Comparison of ENCODE assay signal across 7 cellular contexts in genomic region chr3:99499235-99499798, GRCh38.
DNase-seq lines count a peak whose midpoint lies in the region; ATAC-seq and TF ChIP-seq lines count a peak whose summit lies in the region.

No MANE protein-coding gene starts in this region.

- TF ChIP-seq CTCF in GM06990 (IDR thresholded peaks at IDR 0.05; ENCODE audit: insufficient read depth, low read length, poor library complexity, severe bottlenecking) (peak; percentile 84), GM23338 (conservative IDR thresholded peaks at IDR 0.05; ENCODE audit: low read depth in 2 of 2) (peak; percentile 80 to 87), colonic mucosa (IDR thresholded peaks at IDR 0.05) (peak; percentile 68)

- H3K27me3 ChIP-seq in GM06990 (replicated peaks; ENCODE audit: control insufficient read depth, insufficient read depth, low read length): no peaks in the 10 kb centered on the region
- no peaks in the 10 kb centered on the region for H3K27me3 ChIP-seq in GM23338 (ENCODE audit: insufficient read depth)
- H3K27me3 ChIP-seq in colonic mucosa: no peaks in the 10 kb centered on the region

- H3K4me1 ChIP-seq in GM23338 (ENCODE audit: insufficient read depth) (no peaks in the 10 kb centered on the region), colonic mucosa (no peaks in the 10 kb centered on the region)

- peak; percentile 92 for ATAC-seq in GM23338

- H3K36me3 ChIP-seq in GM06990 (ENCODE audit: control insufficient read depth, insufficient read depth, low read length) (no peaks in the 10 kb centered on the region), GM23338 (ENCODE audit: insufficient read depth) (no peaks in the 10 kb centered on the region), colonic mucosa (no peaks in the 10 kb centered on the region)

- no peak for DNase-seq in GM06990 (ENCODE audit: extremely low read depth, insufficient read length)
- peak; percentile 71 for DNase-seq in GM23338 (ENCODE audit: low spot score)
- DNase-seq in MV-4-11 (lab: John Stamatoyannopoulos, UW): peak; percentile 56
- peak; percentile 24 for DNase-seq in colonic mucosa
- peak; percentile 48 for DNase-seq in medulla oblongata (ENCODE audit: extremely low spot score)
- no peak for DNase-seq in cerebellum (ENCODE audit: low spot score)
- DNase-seq in mucosa of gallbladder (ENCODE audit: low spot score): no peak

- no peaks in the 10 kb centered on the region; the same call in 1 of the 2 replicates for H3K9me2 ChIP-seq in GM23338 (ENCODE audit: insufficient read depth)

- H3K4me3 ChIP-seq in GM06990 (replicated peaks; ENCODE audit: low read depth, low read length) (no peak overlapping the region), GM23338 (no peak overlapping the region), colonic mucosa (no peak overlapping the region)

- intact Hi-C loops in colonic mucosa (cut with DNase I): no loop called here

- no peaks in the 10 kb centered on the region for H3K9me3 Mint-ChIP-seq in GM23338

- no peak overlapping the region for H3K4me3 Mint-ChIP-seq in GM23338

- no peaks in the 10 kb centered on the region for H3K36me3 Mint-ChIP-seq in GM23338 (ENCODE audit: low read depth)

- H3K4me2 ChIP-seq in GM23338: no peak overlapping the region

- H3K79me2 ChIP-seq in GM23338 (replicated peaks; ENCODE audit: insufficient read depth): no peaks in the 10 kb centered on the region

- no peak overlapping the region for H3K27ac Mint-ChIP-seq in GM23338

- no peaks in the 10 kb centered on the region for H3K9me3 ChIP-seq in colonic mucosa

- no peaks in the 10 kb centered on the region for H3K4me1 Mint-ChIP-seq in GM23338

- H3K27ac ChIP-seq in GM23338 (ENCODE audit: low read depth) (no peak overlapping the region), colonic mucosa (no peak overlapping the region)

- no peaks in the 10 kb centered on the region for H3K27me3 Mint-ChIP-seq in GM23338 (ENCODE audit: insufficient read depth, low read depth, poor library complexity)

- peak overlapping the region; percentile 94 for H2AFZ ChIP-seq in GM23338

- no peaks in the 10 kb centered on the region; the same call in 1 of the 2 replicates for H4K20me1 ChIP-seq in GM23338 (replicated peaks; ENCODE audit: insufficient read depth)

- H3F3A ChIP-seq in GM23338 (replicated peaks; ENCODE audit: low read depth): no peaks in the 10 kb centered on the region

- H3K9ac ChIP-seq in colonic mucosa (ENCODE audit: low read depth in 2 of 2, low read length in 2 of 2): no peak overlapping the region

TF ChIP-seq in GM23338, 12 proteins besides CTCF, POLR2A, EP300 and RAD21 (continues in another document):
- TF ChIP-seq STAT1 (IDR thresholded peaks at IDR 0.05; ENCODE audit: unreplicated experiment) (no peak), REST (IDR thresholded peaks at IDR 0.05; ENCODE audit: unreplicated experiment) (no peak), EZH2phosphoT487 (IDR thresholded peaks at IDR 0.05; ENCODE audit: unreplicated experiment) (no peak), JUNB (IDR thresholded peaks at IDR 0.05; ENCODE audit: unreplicated experiment) (no peak), NANOG (IDR thresholded peaks at IDR 0.05; ENCODE audit: borderline replicate concordance) (no peak), ZNF114 (CRISPR knock-in tag; IDR thresholded peaks at IDR 0.05) (no peak), CREB1 (CRISPR knock-in tag; IDR thresholded peaks at IDR 0.05; ENCODE audit: low read depth) (no peak), ZNF462 (CRISPR knock-in tag; IDR thresholded peaks at IDR 0.05) (no peak), EZH2 (IDR thresholded peaks at IDR 0.05; ENCODE audit: low read depth, unreplicated experiment) (no peak), POLR2AphosphoS5 (IDR thresholded peaks at IDR 0.05; ENCODE audit: low read depth) (no peak)
- TF ChIP-seq, protein P1, sequence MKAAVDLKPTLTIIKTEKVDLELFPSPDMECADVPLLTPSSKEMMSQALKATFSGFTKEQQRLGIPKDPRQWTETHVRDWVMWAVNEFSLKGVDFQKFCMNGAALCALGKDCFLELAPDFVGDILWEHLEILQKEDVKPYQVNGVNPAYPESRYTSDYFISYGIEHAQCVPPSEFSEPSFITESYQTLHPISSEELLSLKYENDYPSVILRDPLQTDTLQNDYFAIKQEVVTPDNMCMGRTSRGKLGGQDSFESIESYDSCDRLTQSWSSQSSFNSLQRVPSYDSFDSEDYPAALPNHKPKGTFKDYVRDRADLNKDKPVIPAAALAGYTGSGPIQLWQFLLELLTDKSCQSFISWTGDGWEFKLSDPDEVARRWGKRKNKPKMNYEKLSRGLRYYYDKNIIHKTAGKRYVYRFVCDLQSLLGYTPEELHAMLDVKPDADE (IDR thresholded peaks at IDR 0.05): no peak

Comparison
In these comparisons a context has a peak if more than half of its experiments do, and no peak if none do; other contexts are left out.
1. DNase-seq: peak in GM23338 (single experiment), MV-4-11 (single experiment), colonic mucosa (single experiment) and medulla oblongata (single experiment); none in GM06990 (single experiment), cerebellum (single experiment) and mucosa of gallbladder (single experiment).
2. Peak in every context shown above with its lines, with median percentiles within 50 percentile points of each other: CTCF ChIP-seq.